5 cellular contexts compared by ENCODE assay signal in the genomic region with DNA sequence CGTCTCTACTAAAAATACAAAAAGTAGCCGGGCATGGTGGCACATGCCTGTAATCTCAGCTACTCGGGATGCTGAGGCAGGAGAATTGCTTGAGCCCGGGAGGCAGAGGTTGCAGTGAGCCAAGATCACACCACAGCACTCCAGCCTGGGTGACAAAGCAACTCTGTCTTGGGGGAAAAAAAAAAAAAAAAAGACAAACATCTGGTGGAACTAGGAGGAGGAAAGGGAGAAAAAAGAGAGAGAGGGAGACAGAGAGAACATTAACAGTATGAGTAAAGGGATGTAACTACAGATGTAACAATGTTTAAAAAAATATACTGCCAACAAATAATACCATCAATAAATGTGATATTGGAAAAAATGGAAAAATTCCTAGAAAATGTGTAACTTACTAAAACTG. TPM values are rescaled to one million over a fixed set of nuclear protein-coding genes. Genes with fewer than 3 reads are reported as not detected.
"Had no signal": no experiment of that assay in that cellular context is flagged by ENCODE, and none has a peak within 500 bp of the region (broad histone marks: within the 10 kb centered on the region; RNA-seq: fewer than 3 reads in every experiment).

No MANE protein-coding gene starts in this region.

RNA-seq across cellular contexts. Expression of a gene that starts 32.3 kb away (rescaled TPM):
- total RNA-seq: naive thymus-derived CD8-positive, alpha-beta T cell; natural killer cell; natural killer cell treated with Interleukin-12 subunit alpha and Interleukin-12 subunit beta and Interleukin-15 and Interleukin-18, amount 100 ng/mL, for 72 hours; pulmonary artery endothelial cell had no signal
- polyA plus RNA-seq: naive thymus-derived CD4-positive, alpha-beta T cell; naive thymus-derived CD8-positive, alpha-beta T cell had no signal
